Comparison of ENCODE assay signal across 15 cellular contexts in genomic region chr2:157900203-157900602, GRCh38. TPM values are rescaled to one million over a fixed set of nuclear protein-coding genes. Genes with fewer than 3 reads are reported as not detected.
DNase-seq lines count a peak whose midpoint lies in the region; ATAC-seq lines count a peak whose summit lies in the region.
"Had no signal": no experiment of that assay in that cellular context is flagged by ENCODE, and none has a peak within 500 bp of the region (broad histone marks: within the 10 kb centered on the region; RNA-seq: fewer than 3 reads in every experiment).

No MANE protein-coding gene starts in this region.

- no peak overlapping the region for H3K27ac ChIP-seq in substantia nigra (ENCODE audit: low read depth, low read length, poor library complexity, severe bottlenecking)
- H3K27ac ChIP-seq: SJCRH30 had no signal

- peak overlapping the region; percentile 80 for H3K4me3 Mint-ChIP-seq in activated CD8-positive, alpha-beta memory T cell treated with anti-CD3 and anti-CD28 coated beads, Interleukin-2, amount 10 ng/mL, durations not matched to agents 7 days and 5 days
- no peak overlapping the region for H3K4me3 Mint-ChIP-seq in activated naive CD8-positive, alpha-beta T cell treated with anti-CD3 and anti-CD28 coated beads, Interleukin-2, amount 50 U/mL, for 24 hours
- peak overlapping the region in 9 of 10 donors; percentile 13 to 55 (median 30) for H3K4me3 Mint-ChIP-seq in naive thymus-derived CD8-positive, alpha-beta T cell
- H3K4me3 Mint-ChIP-seq: brain had no signal

- CTCF ChIA-PET in activated CD8-positive, alpha-beta memory T cell treated with anti-CD3 and anti-CD28 coated beads, Interleukin-2, amount 10 ng/mL, durations not matched to agents 7 days and 5 days (lab: Charles Lee): interaction anchor here (1.0 to 2.7 kb wide), 4 partner anchors 21 to 408 kb away, joined by 3 to 14 read pairs (median 5); partner anchors contain the start of gene ACVR1

- peaks cover 57% of the 10 kb centered on the region for H3K4me1 Mint-ChIP-seq in activated CD8-positive, alpha-beta memory T cell treated with anti-CD3 and anti-CD28 coated beads, Interleukin-2, amount 10 ng/mL, durations not matched to agents 7 days and 5 days
- peaks cover 67% of the 10 kb centered on the region for H3K4me1 Mint-ChIP-seq in activated naive CD8-positive, alpha-beta T cell treated with anti-CD3 and anti-CD28 coated beads, Interleukin-2, amount 50 U/mL, for 24 hours
- H3K4me1 Mint-ChIP-seq in naive thymus-derived CD8-positive, alpha-beta T cell: peaks cover 29 to 62% (median 58%) of the 10 kb centered on the region in 4 donors

- H3K27ac Mint-ChIP-seq in activated CD8-positive, alpha-beta memory T cell treated with anti-CD3 and anti-CD28 coated beads, Interleukin-2, amount 10 ng/mL, durations not matched to agents 7 days and 5 days: peak overlapping the region; percentile 100
- peak overlapping the region; percentile 99 for H3K27ac Mint-ChIP-seq in activated naive CD8-positive, alpha-beta T cell treated with anti-CD3 and anti-CD28 coated beads, Interleukin-2, amount 50 U/mL, for 24 hours
- H3K27ac Mint-ChIP-seq in naive thymus-derived CD8-positive, alpha-beta T cell: peak overlapping the region in 8 of 10 donors; percentile 2 to 99 (median 78)
- H3K27ac Mint-ChIP-seq: brain had no signal

- no peak for ATAC-seq in activated CD8-positive, alpha-beta memory T cell treated with anti-CD3 and anti-CD28 coated beads, Interleukin-2, amount 10 ng/mL, durations not matched to agents 7 days and 5 days
- ATAC-seq in activated naive CD8-positive, alpha-beta T cell treated with anti-CD3 and anti-CD28 coated beads, Interleukin-2, amount 50 U/mL, for 24 hours: no peak
- ATAC-seq in naive thymus-derived CD8-positive, alpha-beta T cell: no peak
- ATAC-seq in HG03175 (IDR thresholded peaks at IDR 0.05; ENCODE audit: unreplicated experiment): no peak

- H3K27me3 Mint-ChIP-seq in activated CD8-positive, alpha-beta memory T cell treated with anti-CD3 and anti-CD28 coated beads, Interleukin-2, amount 10 ng/mL, durations not matched to agents 7 days and 5 days: no peaks in the 10 kb centered on the region
- no peaks in the 10 kb centered on the region for H3K27me3 Mint-ChIP-seq in activated naive CD8-positive, alpha-beta T cell treated with anti-CD3 and anti-CD28 coated beads, Interleukin-2, amount 50 U/mL, for 24 hours
- no peaks in the 10 kb centered on the region for H3K27me3 Mint-ChIP-seq in naive thymus-derived CD8-positive, alpha-beta T cell

- no peaks in the 10 kb centered on the region for H3K9me3 Mint-ChIP-seq in activated CD8-positive, alpha-beta memory T cell treated with anti-CD3 and anti-CD28 coated beads, Interleukin-2, amount 10 ng/mL, durations not matched to agents 7 days and 5 days (ENCODE audit: low read depth)
- H3K9me3 Mint-ChIP-seq in activated naive CD8-positive, alpha-beta T cell treated with anti-CD3 and anti-CD28 coated beads, Interleukin-2, amount 50 U/mL, for 24 hours: peaks cover 3% of the 10 kb centered on the region
- peaks cover 0 to 9% (median 0%) of the 10 kb centered on the region in 9 donors for H3K9me3 Mint-ChIP-seq in naive thymus-derived CD8-positive, alpha-beta T cell
- H3K9me3 Mint-ChIP-seq: brain had no signal

- DNase-seq in activated CD8-positive, alpha-beta memory T cell treated with anti-CD3 and anti-CD28 coated beads, Interleukin-2, amount 10 ng/mL, durations not matched to agents 7 days and 5 days: no peak
- no peak for DNase-seq in activated CD8-positive, alpha-beta memory T cell treated with anti-CD3 and anti-CD28 coated beads, Interleukin-2, amount 50 U/mL, for 4 hours
- DNase-seq in NCI-H2029 treated with DMSO at 0.1 percent for 48 hours (lab: John Stamatoyannopoulos, UW) (peak; percentile 39), substantia nigra (lab: John Stamatoyannopoulos, UW) (no peak)
- no peak for DNase-seq in activated naive CD8-positive, alpha-beta T cell treated with anti-CD3 and anti-CD28 coated beads, Interleukin-2, amount 50 U/mL, for 24 hours
- DNase-seq in naive thymus-derived CD8-positive, alpha-beta T cell: no peak
- DNase-seq in stimulated activated CD4-positive, alpha-beta T cell treated with anti-CD3 and anti-CD28 coated beads, Interleukin-4, amount 100 ng/mL, for 4 hours: no peak
- DNase-seq: activated CD8-positive, alpha-beta memory T cell treated with anti-CD3 and anti-CD28 coated beads, Interleukin-2, amount 50 U/mL, for 48 hours; HCEC 1CT; Karpas-422; NCI-H187 treated with DMSO at 0.1 percent for 48 hours; SJCRH30; spleen had no signal

- POLR2A ChIA-PET in naive thymus-derived CD8-positive, alpha-beta T cell (lab: Charles Lee): interaction anchor here (0.5 kb wide), 1 partner anchor 84 kb away, joined by 3 read pairs; no protein-coding TSS in a partner anchor

- peaks cover 1% of the 10 kb centered on the region for H3K36me3 Mint-ChIP-seq in activated CD8-positive, alpha-beta memory T cell treated with anti-CD3 and anti-CD28 coated beads, Interleukin-2, amount 10 ng/mL, durations not matched to agents 7 days and 5 days
- no peaks in the 10 kb centered on the region for H3K36me3 Mint-ChIP-seq in activated naive CD8-positive, alpha-beta T cell treated with anti-CD3 and anti-CD28 coated beads, Interleukin-2, amount 50 U/mL, for 24 hours (ENCODE audit: low read depth)
- no peaks in the 10 kb centered on the region for H3K36me3 Mint-ChIP-seq in naive thymus-derived CD8-positive, alpha-beta T cell
- H3K36me3 Mint-ChIP-seq: brain had no signal

RNA-seq across cellular contexts. Expression of gene ACVR1, which starts 24.1 kb away (rescaled TPM):
- total RNA-seq in activated CD8-positive, alpha-beta memory T cell treated with anti-CD3 and anti-CD28 coated beads, Interleukin-2, amount 10 ng/mL, durations not matched to agents 7 days and 5 days: 10 to 100 TPM; 18.7 to 19.4 TPM
- 10 to 100 TPM; 11.1 to 14.5 TPM for total RNA-seq in naive thymus-derived CD8-positive, alpha-beta T cell
- polyA plus RNA-seq in naive thymus-derived CD8-positive, alpha-beta T cell: 1 to 10 TPM; 2.6 to 4.3 (median 3.7) TPM
